ENCODE assay signal across 29 cellular contexts in the genomic region with DNA sequence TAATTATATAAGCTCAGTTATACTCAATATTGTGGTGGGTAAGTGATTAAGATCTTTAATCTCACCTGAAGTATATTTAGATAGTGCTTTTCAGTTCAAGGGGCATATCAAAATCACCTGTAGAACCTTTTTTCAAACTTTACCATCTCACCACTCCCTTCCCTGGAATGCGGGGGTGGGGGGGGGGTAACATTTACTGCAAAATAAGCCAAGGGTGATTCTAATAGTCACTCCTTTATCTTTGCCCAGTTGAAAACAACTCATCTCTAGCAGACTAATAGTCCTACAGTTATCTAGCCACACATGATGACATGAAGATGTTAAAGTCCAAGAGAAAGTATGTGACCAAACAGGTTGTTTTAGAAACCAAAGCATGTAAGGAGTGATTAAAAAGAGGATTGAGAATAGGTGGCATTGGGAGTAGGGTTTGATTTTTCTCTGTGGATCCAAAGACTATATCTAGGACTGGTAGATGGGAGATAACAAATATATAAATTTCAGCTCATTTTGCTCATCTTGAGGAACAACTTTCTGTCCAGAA.
"Had no signal": no experiment of that assay in that cellular context is flagged by ENCODE, and none has a peak within 500 bp of the region (broad histone marks: within the 10 kb centered on the region; RNA-seq: fewer than 3 reads in every experiment).

No MANE protein-coding gene starts in this region.

- H3K27me3 ChIP-seq: brain microvascular endothelial cell, esophagus muscularis mucosa, foreskin keratinocyte, gastrocnemius medialis, heart right ventricle had no signal

- DNase-seq: activated CD4-positive, alpha-beta memory T cell treated with anti-CD3 and anti-CD28 coated beads, Interleukin-2, amount 10 ng/mL, durations not matched to agents 7 days and 5 days; activated CD4-positive, alpha-beta T cell treated with anti-CD3 and anti-CD28 coated beads for 36 hours; activated CD4-positive, alpha-beta T cell treated with anti-CD3 and anti-CD28 coated beads, Interleukin-2, amount 10 ng/mL, durations not matched to agents 24 days and 14 days; activated CD4-positive, alpha-beta T cell treated with anti-CD3 and anti-CD28 coated beads, Interleukin-2, amount 50 U/mL, for 4 hours; activated CD4-positive, CD25-positive, alpha-beta regulatory T cell; activated CD4-positive, CD25-positive, alpha-beta regulatory T cell treated with anti-CD3 and anti-CD28 coated beads, Interleukin-2, amount 50 U/mL, for 72 hours; activated CD8-positive, alpha-beta memory T cell treated with anti-CD3 and anti-CD28 coated beads, Interleukin-2, amount 50 U/mL, for 48 hours; activated gamma-delta T cell; activated naive CD4-positive, alpha-beta T cell treated with anti-CD3 and anti-CD28 coated beads, Interleukin-2, amount 50 U/mL, for 16 hours; activated naive CD4-positive, alpha-beta T cell treated with Interleukin-2 at 50 U/mL for 16 hours; activated T-cell treated with anti-CD3 and anti-CD28 coated beads for 4 hours; activated T-cell treated with anti-CD3 and anti-CD28 coated beads, Interleukin-2, amount 50 U/mL, for 24 hours; activated T-cell treated with anti-CD3 and anti-CD28 coated beads, Interleukin-2, amount 50 U/mL, for 72 hours; amniotic stem cell; anterior cingulate cortex; brain microvascular endothelial cell; dorsolateral prefrontal cortex; effector memory CD4-positive, alpha-beta T cell; endodermal cell; erythroblast; foreskin keratinocyte; gastrocnemius medialis; glutamatergic neuron; heart right ventricle; T-helper 2 cell had no signal

- ATAC-seq: activated CD4-positive, alpha-beta T cell treated with anti-CD3 and anti-CD28 coated beads for 36 hours; activated T-cell treated with anti-CD3 and anti-CD28 coated beads, Interleukin-2, amount 50 U/mL, for 72 hours; foreskin keratinocyte; gastrocnemius medialis; heart right ventricle had no signal

- H3K36me3 ChIP-seq: brain microvascular endothelial cell, esophagus muscularis mucosa, gastrocnemius medialis had no signal

- H3K4me3 ChIP-seq: coronary artery, dorsolateral prefrontal cortex, esophagus muscularis mucosa, gastrocnemius medialis, heart right ventricle had no signal

- H3K4me1 ChIP-seq: gastrocnemius medialis had no signal

- H3K27ac ChIP-seq: brain microvascular endothelial cell, coronary artery, dorsolateral prefrontal cortex, esophagus muscularis mucosa, foreskin keratinocyte, gastrocnemius medialis, heart right ventricle had no signal

- H3K9me3 ChIP-seq: esophagus muscularis mucosa, gastrocnemius medialis, heart right ventricle had no signal

- FAIRE-seq: astrocyte, bronchial epithelial cell had no signal
